In genomic region chr3:152445227-152445626, GRCh38 we compare ENCODE assay signal across 16 cellular contexts.
DNase-seq lines count a peak whose midpoint lies in the region; ATAC-seq and TF ChIP-seq lines count a peak whose summit lies in the region.
"Had no signal": no experiment of that assay in that cellular context is flagged by ENCODE, and none has a peak within 500 bp of the region (broad histone marks: within the 10 kb centered on the region; RNA-seq: fewer than 3 reads in every experiment).

No MANE protein-coding gene starts in this region.

- no peak overlapping the region for H3K4me3 ChIP-seq in DND-41 (ENCODE audit: low read depth in 1 of 2, low read length in 2 of 2)
- no peak overlapping the region for H3K4me3 ChIP-seq in neutrophil (ENCODE audit: low read depth in 1 of 2, low read length in 1 of 2)
- no peak overlapping the region for H3K4me3 ChIP-seq in PC-3 (ENCODE audit: low read length)
- H3K4me3 ChIP-seq in ovary: no peak overlapping the region
- H3K4me3 ChIP-seq: BLaER1 treated with 17β-estradiol and CSF1 and Interleukin-3, amounts not matched to agents 10 nM and 100 nM; suprapubic skin had no signal

- no peak for TF ChIP-seq CTCF in CD4-positive, alpha-beta T cell (IDR thresholded peaks at IDR 0.05)
- TF ChIP-seq CTCF in DND-41 (IDR thresholded peaks at IDR 0.05; ENCODE audit: borderline replicate concordance, extremely low read depth, low read length, poor library complexity, severe bottlenecking) (no peak), neutrophil (IDR thresholded peaks at IDR 0.05) (no peak), PC-3 (conservative IDR thresholded peaks at IDR 0.05; ENCODE audit: low read depth, low read length) (no peak), ovary (IDR thresholded peaks at IDR 0.05) (no peak)

- H3F3A ChIP-seq in PC-3 (ENCODE audit: low read length, unreplicated experiment): no peaks in the 10 kb centered on the region

- no peaks in the 10 kb centered on the region for H3K9me2 ChIP-seq in PC-3 (replicated peaks; ENCODE audit: low read length)

- no peak for DNase-seq in CD4-positive, alpha-beta T cell
- DNase-seq in DND-41: no peak
- no peak for DNase-seq in effector memory CD8-positive, alpha-beta T cell
- no peak for DNase-seq in PC-3
- DNase-seq in ovary: no peak
- DNase-seq in AG08396 (ENCODE audit: low spot score): no peak
- DNase-seq: effector CD8-positive, alpha-beta T cell; EL; HCEC 1CT; NCI-H510A treated with DMSO at 0.1 percent for 48 hours; occipital lobe; small intestine had no signal

- peaks cover 94% of the 10 kb centered on the region for H3K79me2 ChIP-seq in DND-41 (ENCODE audit: insufficient read depth, low read length)
- peaks cover 45% of the 10 kb centered on the region for H3K79me2 ChIP-seq in PC-3 (ENCODE audit: low read length)

- H3K4me2 ChIP-seq in DND-41 (ENCODE audit: insufficient read depth, low read length) (no peak overlapping the region), PC-3 (ENCODE audit: low read length) (no peak overlapping the region)
- H3K4me2 ChIP-seq: BLaER1 treated with 17β-estradiol and CSF1 and Interleukin-3, amounts not matched to agents 10 nM and 100 nM had no signal

- no TSS peak for BruUV-seq in PC-3 (replicated peaks; lab: Mats Ljungman, UMichigan)

- 71 to 80% (median 76%) methylated on average over 6 of the region's 6 CpGs for WGBS in ovary, 3 donors

- no peak for TF ChIP-seq POLR2A in ovary (IDR thresholded peaks at IDR 0.05)

- H3K9ac ChIP-seq in DND-41 (ENCODE audit: low read depth, low read length) (no peak overlapping the region), PC-3 (ENCODE audit: low read length) (no peak overlapping the region)
- H3K9ac ChIP-seq: BLaER1 treated with 17β-estradiol and CSF1 and Interleukin-3, amounts not matched to agents 10 nM and 100 nM had no signal

- no peaks in the 10 kb centered on the region for H3K9me3 Mint-ChIP-seq in CD4-positive, alpha-beta T cell
- H3K9me3 Mint-ChIP-seq in effector memory CD8-positive, alpha-beta T cell: no peaks in the 10 kb centered on the region

- peaks cover 71% of the 10 kb centered on the region for H3K36me3 Mint-ChIP-seq in CD4-positive, alpha-beta T cell (ENCODE audit: low read depth)
- peaks cover 80% of the 10 kb centered on the region for H3K36me3 Mint-ChIP-seq in effector memory CD8-positive, alpha-beta T cell (ENCODE audit: insufficient read depth)

- CTCF ChIA-PET in CD4-positive, alpha-beta T cell (lab: Charles Lee): interaction anchor here (2.1 to 2.4 kb wide), 2 partner anchors 10 to 70 kb away, joined by 6 to 8 read pairs; no protein-coding TSS in a partner anchor
- CTCF ChIA-PET in PC-3 (lab: Charles Lee): interaction anchor here (0.6 kb wide), 1 partner anchor 9 kb away, joined by 3 read pairs; no protein-coding TSS in a partner anchor

- H4K20me1 ChIP-seq in DND-41 (ENCODE audit: insufficient read depth, low read length): peaks cover 24% of the 10 kb centered on the region; the same call in 1 of the 2 replicates
- 0 out of 2 replicates have a peak, but pooled peaks cover 4% of the 10 kb centered on the region for H4K20me1 ChIP-seq in PC-3 (ENCODE audit: low read length)

- H3K36me3 ChIP-seq in DND-41 (ENCODE audit: insufficient read depth, low read length): peaks cover 62% of the 10 kb centered on the region
- H3K36me3 ChIP-seq in neutrophil: peaks cover 32% of the 10 kb centered on the region
- H3K36me3 ChIP-seq in PC-3 (ENCODE audit: low read depth, low read length): peaks cover 19% of the 10 kb centered on the region; the same call in 1 of the 2 replicates
- no peaks in the 10 kb centered on the region for H3K36me3 ChIP-seq in ovary

- H3K27me3 ChIP-seq in CD4-positive, alpha-beta T cell (ENCODE audit: control insufficient read depth, insufficient read depth, low read length): no peaks in the 10 kb centered on the region
- H3K27me3 ChIP-seq in DND-41 (ENCODE audit: insufficient read depth, low read length, poor library complexity) (no peaks in the 10 kb centered on the region), neutrophil (no peaks in the 10 kb centered on the region), PC-3 (ENCODE audit: low read length) (no peaks in the 10 kb centered on the region), ovary (no peaks in the 10 kb centered on the region)
- H3K27me3 ChIP-seq: BLaER1 treated with 17β-estradiol and CSF1 and Interleukin-3, amounts not matched to agents 10 nM and 100 nM; suprapubic skin had no signal

- peak overlapping the region; percentile 1 for H3K27ac ChIP-seq in CD4-positive, alpha-beta T cell (ENCODE audit: low read depth, low read length)
- H3K27ac ChIP-seq in DND-41 (ENCODE audit: low read length) (0 out of 2 replicates have a peak overlapping the region, but pooled peaks have one; percentile 9), neutrophil (peak overlapping the region; percentile 23), PC-3 (ENCODE audit: low read length) (no peak overlapping the region), ovary (no peak overlapping the region)
- H3K27ac ChIP-seq: BLaER1 treated with 17β-estradiol and CSF1 and Interleukin-3, amounts not matched to agents 10 nM and 100 nM; HL-60; suprapubic skin had no signal

- POLR2A ChIA-PET in CD4-positive, alpha-beta T cell (lab: Charles Lee): interaction anchor here (0.6 to 1.4 kb wide), 3 partner anchors 13 to 262 kb away, joined by 3 to 4 read pairs (median 3); partner anchors contain the start of gene MBNL1
- POLR2A ChIA-PET in PC-3 (lab: Charles Lee; ENCODE audit: unreplicated experiment): no interaction called here

- intact Hi-C loops in CD4-positive, alpha-beta T cell (cut with DNase I, micrococcal nuclease): no loop called here
- intact Hi-C loops in PC-3 (cut with micrococcal nuclease): loop anchor here (2.0 to 10.0 kb wide), 2 partner anchors 114 to 140 kb away; no protein-coding TSS in a partner anchor
- intact Hi-C loops in ovary (cut with DNase I): loop anchor here in 1 of 4 donors (10.0 kb wide), 1 partner anchor 180 kb away; the partner anchor contains the start of gene MBNL1

- H3K4me1 ChIP-seq in DND-41 (ENCODE audit: insufficient read depth, low read length) (no peaks in the 10 kb centered on the region), neutrophil (ENCODE audit: control insufficient read depth in 1 of 2, insufficient read depth in 1 of 2, low read depth in 1 of 2, low read length in 1 of 2) (peaks cover 17 to 24% of the 10 kb centered on the region in 2 experiments), PC-3 (ENCODE audit: insufficient read depth, low read length) (peaks cover 22% of the 10 kb centered on the region; the same call in 1 of the 2 replicates), ovary (ENCODE audit: insufficient read depth) (no peaks in the 10 kb centered on the region)

- H3K4me3 Mint-ChIP-seq in CD4-positive, alpha-beta T cell: no peak overlapping the region
- H3K4me3 Mint-ChIP-seq in effector memory CD8-positive, alpha-beta T cell: peak overlapping the region in 1 of 2 donors; percentile 31

- ATAC-seq in CD4-positive, alpha-beta T cell (ENCODE audit: poor library complexity): peak; percentile 21
- ATAC-seq in DND-41 (ENCODE audit: insufficient read depth, low read depth) (no peak), PC-3 (no peak)
- no peak for ATAC-seq in effector memory CD8-positive, alpha-beta T cell (replicated peaks)

- H3K4me1 Mint-ChIP-seq in CD4-positive, alpha-beta T cell (ENCODE audit: low read depth): peaks cover 70% of the 10 kb centered on the region
- peaks cover 31 to 56% of the 10 kb centered on the region in 2 donors for H3K4me1 Mint-ChIP-seq in effector memory CD8-positive, alpha-beta T cell (ENCODE audit: low read depth in 2 of 2)

- H3K9me3 ChIP-seq in CD4-positive, alpha-beta T cell (ENCODE audit: control insufficient read depth, low read length): no peaks in the 10 kb centered on the region
- H3K9me3 ChIP-seq in DND-41 (ENCODE audit: insufficient read depth, low read length, severe bottlenecking): no peaks in the 10 kb centered on the region
- H3K9me3 ChIP-seq in neutrophil: no peaks in the 10 kb centered on the region
- H3K9me3 ChIP-seq in PC-3 (ENCODE audit: low read length): no peaks in the 10 kb centered on the region
- no peaks in the 10 kb centered on the region for H3K9me3 ChIP-seq in ovary
- H3K9me3 ChIP-seq: BLaER1 treated with 17β-estradiol and CSF1 and Interleukin-3, amounts not matched to agents 10 nM and 100 nM; suprapubic skin had no signal

- no peaks in the 10 kb centered on the region for H3K27me3 Mint-ChIP-seq in CD4-positive, alpha-beta T cell
- H3K27me3 Mint-ChIP-seq in effector memory CD8-positive, alpha-beta T cell: no peaks in the 10 kb centered on the region

- H3K27ac Mint-ChIP-seq in CD4-positive, alpha-beta T cell: peak overlapping the region; percentile 73
- H3K27ac Mint-ChIP-seq in effector memory CD8-positive, alpha-beta T cell: peak overlapping the region; percentile 72 to 89

- H2AFZ ChIP-seq in DND-41 (ENCODE audit: low read depth, low read length): no peak overlapping the region
- H2AFZ ChIP-seq in PC-3 (ENCODE audit: low read length): no peak overlapping the region

- TF ChIP-seq EP300 in ovary (IDR thresholded peaks at IDR 0.05): no peak

Comparison
In these comparisons a context has a peak if more than half of its experiments do, and no peak if none do; other contexts are left out.
1. H3K27ac ChIP-seq: peak in CD4-positive, alpha-beta T cell (single experiment), DND-41 (single experiment) and neutrophil (single experiment); none in PC-3 (single experiment) and ovary (0 of 2).